In the genomic region with DNA sequence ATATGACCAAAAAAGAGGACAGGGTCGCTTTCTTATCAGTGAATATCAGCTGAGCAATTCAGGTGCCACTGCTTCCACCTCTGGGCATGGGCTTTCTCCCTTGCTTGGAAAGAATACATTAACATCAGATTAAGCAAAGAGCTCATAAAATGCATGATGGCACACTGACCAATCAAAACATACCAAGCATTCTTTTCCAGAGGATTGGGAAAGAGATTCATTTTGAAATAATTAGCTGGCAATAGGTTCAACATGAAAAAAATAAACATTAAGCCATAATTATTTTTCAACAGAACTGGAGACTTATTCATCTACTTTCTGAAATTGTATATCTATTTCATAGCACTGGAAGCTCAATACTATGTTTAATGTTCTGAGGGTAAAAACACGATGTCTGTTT, we compare ENCODE assay signal across 17 cellular contexts. TPM values are rescaled to one million over a fixed set of nuclear protein-coding genes. Genes with fewer than 3 reads are reported as not detected.
A peak's percentile ranks its signal among the peaks of the same experiment; 100 is the strongest.
DNase-seq lines count a peak whose midpoint lies in the region; ATAC-seq and TF ChIP-seq lines count a peak whose summit lies in the region.
"Had no signal": no experiment of that assay in that cellular context is flagged by ENCODE, and none has a peak within 500 bp of the region (broad histone marks: within the 10 kb centered on the region; RNA-seq: fewer than 3 reads in every experiment).

No MANE protein-coding gene starts in this region.

- peaks cover 6% of the 10 kb centered on the region for H3K36me3 Mint-ChIP-seq in chondrocyte (ENCODE audit: low read depth)
- no peaks in the 10 kb centered on the region for H3K36me3 Mint-ChIP-seq in activated CD8-positive, alpha-beta T cell treated with anti-CD3 and anti-CD28 coated beads, Interleukin-2, amount 10 ng/mL, durations not matched to agents 7 days and 5 days (ENCODE audit: low read depth)
- H3K36me3 Mint-ChIP-seq in naive thymus-derived CD8-positive, alpha-beta T cell, result peaks cover 0 to 10% (median 0%) of the 10 kb centered on the region in 3 donors

- TF ChIP-seq CTCF in chondrocyte (IDR thresholded peaks at IDR 0.05), result no peak

- no peak overlapping the region for H3K4me3 Mint-ChIP-seq in chondrocyte (ENCODE audit: unreplicated experiment)
- H3K4me3 Mint-ChIP-seq in activated CD8-positive, alpha-beta T cell treated with anti-CD3 and anti-CD28 coated beads, Interleukin-2, amount 10 ng/mL, durations not matched to agents 7 days and 5 days, result no peak overlapping the region
- no peak overlapping the region for H3K4me3 Mint-ChIP-seq in naive thymus-derived CD8-positive, alpha-beta T cell
- H3K4me3 Mint-ChIP-seq: activated CD8-positive, alpha-beta T cell treated with anti-CD3 and anti-CD28 coated beads for 36 hours had no signal

- ATAC-seq in HG03139 (IDR thresholded peaks at IDR 0.05; ENCODE audit: unreplicated experiment) (no peak), GM21447 (IDR thresholded peaks at IDR 0.05; ENCODE audit: unreplicated experiment) (no peak)
- no peak for ATAC-seq in activated CD8-positive, alpha-beta T cell treated with anti-CD3 and anti-CD28 coated beads, Interleukin-2, amount 10 ng/mL, durations not matched to agents 7 days and 5 days
- ATAC-seq in naive thymus-derived CD8-positive, alpha-beta T cell, result no peak
- ATAC-seq: activated CD8-positive, alpha-beta T cell treated with anti-CD3 and anti-CD28 coated beads for 36 hours had no signal

- H3K27me3 Mint-ChIP-seq in chondrocyte (ENCODE audit: low read depth), result no peaks in the 10 kb centered on the region
- H3K27me3 Mint-ChIP-seq in activated CD8-positive, alpha-beta T cell treated with anti-CD3 and anti-CD28 coated beads, Interleukin-2, amount 10 ng/mL, durations not matched to agents 7 days and 5 days (ENCODE audit: low read depth), result peaks cover 8% of the 10 kb centered on the region
- H3K27me3 Mint-ChIP-seq in naive thymus-derived CD8-positive, alpha-beta T cell, result peaks cover 0 to 8% (median 3%) of the 10 kb centered on the region in 5 donors

- POLR2A ChIA-PET in activated CD8-positive, alpha-beta T cell treated with anti-CD3 and anti-CD28 coated beads, Interleukin-2, amount 10 ng/mL, durations not matched to agents 7 days and 5 days (lab: Charles Lee), result interaction anchor here (0.6 kb wide), 1 partner anchor 36 kb away, joined by 3 read pairs; no protein-coding TSS in a partner anchor
- POLR2A ChIA-PET in naive thymus-derived CD8-positive, alpha-beta T cell (lab: Charles Lee), result no interaction called here

- DNase-seq in AG08395 (ENCODE audit: low spot score) (peak; percentile 31), NCI-H226 (peak; percentile 24), chondrocyte (ENCODE audit: low spot score) (no peak), kidney tubule cell (ENCODE audit: low spot score) (peak; percentile 86)
- no peak for DNase-seq in activated CD8-positive, alpha-beta T cell treated with anti-CD3 and anti-CD28 coated beads, Interleukin-2, amount 10 ng/mL, durations not matched to agents 7 days and 5 days
- no peak for DNase-seq in naive thymus-derived CD8-positive, alpha-beta T cell
- DNase-seq: activated CD8-positive, alpha-beta T cell treated with anti-CD3 and anti-CD28 coated beads for 36 hours; activated effector memory CD4-positive, alpha-beta T cell treated with Interleukin-2 at 50 U/mL for 16 hours; AML-193; caudate nucleus; NCI-H2081; SJCRH30; stimulated activated CD4-positive, alpha-beta T cell treated with anti-CD3 and anti-CD28 coated beads, Interleukin-1b, Interleukin-23, amount 100 ng/mL, for 48 hours; stimulated activated CD8-positive, alpha-beta memory T cell treated with anti-CD3 and anti-CD28 coated beads, Interleukin-4, amount 100 ng/mL, for 48 hours; upper lobe of left lung had no signal

- H3K4me1 Mint-ChIP-seq in chondrocyte (ENCODE audit: low read depth), result peaks cover 46% of the 10 kb centered on the region
- H3K4me1 Mint-ChIP-seq in activated CD8-positive, alpha-beta T cell treated with anti-CD3 and anti-CD28 coated beads, Interleukin-2, amount 10 ng/mL, durations not matched to agents 7 days and 5 days (ENCODE audit: low read depth), result peaks cover 15% of the 10 kb centered on the region
- H3K4me1 Mint-ChIP-seq in naive thymus-derived CD8-positive, alpha-beta T cell, result peaks cover 7 to 18% (median 14%) of the 10 kb centered on the region in 4 donors

- CTCF ChIA-PET in activated CD8-positive, alpha-beta T cell treated with anti-CD3 and anti-CD28 coated beads, Interleukin-2, amount 10 ng/mL, durations not matched to agents 7 days and 5 days (lab: Charles Lee), result no interaction called here

- peak overlapping the region; percentile 71 for H3K27ac Mint-ChIP-seq in chondrocyte (ENCODE audit: unreplicated experiment)
- H3K27ac Mint-ChIP-seq in activated CD8-positive, alpha-beta T cell treated with anti-CD3 and anti-CD28 coated beads, Interleukin-2, amount 10 ng/mL, durations not matched to agents 7 days and 5 days, result no peak overlapping the region
- H3K27ac Mint-ChIP-seq in naive thymus-derived CD8-positive, alpha-beta T cell, result no peak overlapping the region
- H3K27ac Mint-ChIP-seq: activated CD8-positive, alpha-beta T cell treated with anti-CD3 and anti-CD28 coated beads for 36 hours had no signal

- H3K9me3 Mint-ChIP-seq in chondrocyte (ENCODE audit: low read depth), result peaks cover 20% of the 10 kb centered on the region
- H3K9me3 Mint-ChIP-seq in activated CD8-positive, alpha-beta T cell treated with anti-CD3 and anti-CD28 coated beads, Interleukin-2, amount 10 ng/mL, durations not matched to agents 7 days and 5 days (ENCODE audit: insufficient read depth), result no peaks in the 10 kb centered on the region
- H3K9me3 Mint-ChIP-seq in naive thymus-derived CD8-positive, alpha-beta T cell, result peaks cover 0 to 20% (median 12%) of the 10 kb centered on the region in 9 donors

RNA-seq across cellular contexts. Expression of gene TFAM, which starts 53.1 kb away (rescaled TPM):
- total RNA-seq in chondrocyte, result 14.8 to 16.1 TPM (median 15.5 TPM) in 3 replicates
- 10 to 100 TPM; 64.1 to 67.2 TPM for total RNA-seq in activated CD8-positive, alpha-beta T cell treated with anti-CD3 and anti-CD28 coated beads, Interleukin-2, amount 10 ng/mL, durations not matched to agents 7 days and 5 days
- total RNA-seq in naive thymus-derived CD8-positive, alpha-beta T cell, result 10 to 100 TPM; 58.5 to 61.4 TPM
- 10 to 100 TPM; 50.3 to 52.7 (median 51.9) TPM for polyA plus RNA-seq in naive thymus-derived CD8-positive, alpha-beta T cell

Comparison
In these comparisons a context has a peak if more than half of its experiments do, and no peak if none do; other contexts are left out.
1. DNase-seq: peak in AG08395 (single experiment), NCI-H226 (single experiment) and kidney tubule cell (single experiment); none in chondrocyte (single experiment), activated CD8-positive, alpha-beta T cell treated with anti-CD3 and anti-CD28 coated beads, Interleukin-2, amount 10 ng/mL, durations not matched to agents 7 days and 5 days (single experiment) and naive thymus-derived CD8-positive, alpha-beta T cell (0 of 10).